8 cellular contexts compared by ENCODE assay signal in genomic region chr6:24636681-24637080, GRCh38.
"Had no signal": no experiment of that assay in that cellular context is flagged by ENCODE, and none has a peak within 500 bp of the region (broad histone marks: within the 10 kb centered on the region; RNA-seq: fewer than 3 reads in every experiment).

No MANE protein-coding gene starts in this region.

- H3K4me3 ChIP-seq: GM12878 had no signal

- ATAC-seq: GM12878 had no signal

- FAIRE-seq: G401.6, GM12878, GM12891, GM12892, GM18507, GM19239 had no signal

- DNase-seq: GDM1, GF-D8 had no signal
